1 cellular context compared by ENCODE assay signal in the genomic region with DNA sequence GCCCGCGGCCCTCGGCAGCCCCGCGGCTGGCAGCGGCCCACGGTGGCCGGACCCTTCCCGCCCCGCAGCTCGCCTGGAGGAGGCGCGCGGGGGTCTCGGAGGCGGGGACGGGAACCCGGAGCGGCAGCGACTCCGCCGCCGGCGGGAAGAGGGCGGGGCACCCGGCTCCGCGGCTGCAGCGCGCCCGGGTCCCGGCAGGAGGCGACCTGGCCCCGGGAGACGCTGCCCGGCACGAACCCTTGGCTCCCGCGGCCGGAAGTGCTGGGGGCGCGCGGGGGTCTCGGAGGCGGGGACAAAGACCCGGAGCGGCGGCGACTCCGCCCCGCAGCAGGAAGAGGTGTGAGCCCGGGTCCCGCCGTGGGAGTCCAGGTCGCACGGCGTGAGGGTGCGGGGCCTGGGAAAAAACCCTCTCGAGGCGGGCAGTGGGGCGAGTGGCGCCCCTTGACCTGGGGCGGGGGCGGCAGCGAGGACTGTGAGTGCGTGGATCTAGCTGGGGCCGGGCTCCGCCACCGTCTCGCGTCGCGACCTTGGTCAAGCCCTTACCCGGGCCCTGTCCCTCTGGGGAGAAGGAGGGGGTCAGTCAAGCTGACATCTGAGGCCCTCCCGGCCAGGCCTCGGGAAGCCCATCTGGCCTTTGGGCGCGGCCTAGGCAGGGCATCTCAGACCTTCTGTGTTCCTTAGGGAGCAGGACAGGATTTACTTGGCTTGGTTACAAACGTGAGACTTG.
TF ChIP-seq lines count a peak whose summit lies in the region.

A gene (minus strand): TSS at position 151 of the 727 bp plus-strand sequence. CDS start 230 bp downstream, outside the sequence.

TF ChIP-seq in WTC11, 78 proteins besides CTCF, POLR2A, EP300 and RAD21 (continued from another document and continues in another):
- TF ChIP-seq ZBTB21 (CRISPR knock-in tag; IDR thresholded peaks at IDR 0.05; ENCODE audit: borderline replicate concordance) (no peak), ATF1 (CRISPR knock-in tag; IDR thresholded peaks at IDR 0.05) (no peak), ZNF671 (CRISPR knock-in tag; IDR thresholded peaks at IDR 0.05) (no peak), OVOL2 (CRISPR knock-in tag; IDR thresholded peaks at IDR 0.05; ENCODE audit: borderline replicate concordance) (no peak), SOX15 (CRISPR knock-in tag; IDR thresholded peaks at IDR 0.05) (no peak), TCF7 (CRISPR knock-in tag; IDR thresholded peaks at IDR 0.05; ENCODE audit: low read depth) (no peak), JUN (CRISPR knock-in tag; IDR thresholded peaks at IDR 0.05) (no peak), ZNF416 (CRISPR knock-in tag; IDR thresholded peaks at IDR 0.05) (no peak), GABPB1 (CRISPR knock-in tag; IDR thresholded peaks at IDR 0.05) (no peak), GTF2I (CRISPR knock-in tag; conservative IDR thresholded peaks at IDR 0.05) (no peak), ZNF121 (CRISPR knock-in tag; IDR thresholded peaks at IDR 0.05) (peak; percentile 72), FOXK1 (CRISPR knock-in tag; IDR thresholded peaks at IDR 0.05) (peak; percentile 44; the same call in 1 of the 2 replicates), NFE2L1 (CRISPR knock-in tag; IDR thresholded peaks at IDR 0.05) (0 out of 2 replicates have a peak, but pooled peaks have one; percentile 24), ZNF263 (CRISPR knock-in tag; IDR thresholded peaks at IDR 0.05; ENCODE audit: low read depth) (no peak), ETV6 (CRISPR knock-in tag; IDR thresholded peaks at IDR 0.05) (no peak), NR1H2 (CRISPR knock-in tag; IDR thresholded peaks at IDR 0.05) (no peak), ZNF219 (CRISPR knock-in tag; IDR thresholded peaks at IDR 0.05; ENCODE audit: borderline replicate concordance) (no peak), HMGA2 (CRISPR knock-in tag; IDR thresholded peaks at IDR 0.05) (no peak), IRF2 (CRISPR knock-in tag; IDR thresholded peaks at IDR 0.05; ENCODE audit: borderline replicate concordance, low read depth) (no peak), CREB1 (CRISPR knock-in tag; IDR thresholded peaks at IDR 0.05) (no peak), ZNF396 (CRISPR knock-in tag; IDR thresholded peaks at IDR 0.05; ENCODE audit: borderline replicate concordance) (no peak), ZNF317 (CRISPR knock-in tag; IDR thresholded peaks at IDR 0.05; ENCODE audit: borderline replicate concordance, low read depth) (no peak), FOXJ3 (CRISPR knock-in tag; IDR thresholded peaks at IDR 0.05; ENCODE audit: borderline replicate concordance) (no peak), TEAD1 (CRISPR knock-in tag; IDR thresholded peaks at IDR 0.05) (peak; percentile 48; the same call in 1 of the 2 replicates), GRHL2 (CRISPR knock-in tag; IDR thresholded peaks at IDR 0.05; ENCODE audit: insufficient replicate concordance, severe bottlenecking) (no peak)
- TF ChIP-seq, protein P1, sequence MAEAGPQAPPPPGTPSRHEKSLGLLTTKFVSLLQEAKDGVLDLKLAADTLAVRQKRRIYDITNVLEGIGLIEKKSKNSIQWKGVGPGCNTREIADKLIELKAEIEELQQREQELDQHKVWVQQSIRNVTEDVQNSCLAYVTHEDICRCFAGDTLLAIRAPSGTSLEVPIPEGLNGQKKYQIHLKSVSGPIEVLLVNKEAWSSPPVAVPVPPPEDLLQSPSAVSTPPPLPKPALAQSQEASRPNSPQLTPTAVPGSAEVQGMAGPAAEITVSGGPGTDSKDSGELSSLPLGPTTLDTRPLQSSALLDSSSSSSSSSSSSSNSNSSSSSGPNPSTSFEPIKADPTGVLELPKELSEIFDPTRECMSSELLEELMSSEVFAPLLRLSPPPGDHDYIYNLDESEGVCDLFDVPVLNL (CRISPR knock-in tag; IDR thresholded peaks at IDR 0.05; ENCODE audit: borderline replicate concordance, low read depth), result no peak; the same call in 1 of the 2 replicates
- TF ChIP-seq, protein P2, sequence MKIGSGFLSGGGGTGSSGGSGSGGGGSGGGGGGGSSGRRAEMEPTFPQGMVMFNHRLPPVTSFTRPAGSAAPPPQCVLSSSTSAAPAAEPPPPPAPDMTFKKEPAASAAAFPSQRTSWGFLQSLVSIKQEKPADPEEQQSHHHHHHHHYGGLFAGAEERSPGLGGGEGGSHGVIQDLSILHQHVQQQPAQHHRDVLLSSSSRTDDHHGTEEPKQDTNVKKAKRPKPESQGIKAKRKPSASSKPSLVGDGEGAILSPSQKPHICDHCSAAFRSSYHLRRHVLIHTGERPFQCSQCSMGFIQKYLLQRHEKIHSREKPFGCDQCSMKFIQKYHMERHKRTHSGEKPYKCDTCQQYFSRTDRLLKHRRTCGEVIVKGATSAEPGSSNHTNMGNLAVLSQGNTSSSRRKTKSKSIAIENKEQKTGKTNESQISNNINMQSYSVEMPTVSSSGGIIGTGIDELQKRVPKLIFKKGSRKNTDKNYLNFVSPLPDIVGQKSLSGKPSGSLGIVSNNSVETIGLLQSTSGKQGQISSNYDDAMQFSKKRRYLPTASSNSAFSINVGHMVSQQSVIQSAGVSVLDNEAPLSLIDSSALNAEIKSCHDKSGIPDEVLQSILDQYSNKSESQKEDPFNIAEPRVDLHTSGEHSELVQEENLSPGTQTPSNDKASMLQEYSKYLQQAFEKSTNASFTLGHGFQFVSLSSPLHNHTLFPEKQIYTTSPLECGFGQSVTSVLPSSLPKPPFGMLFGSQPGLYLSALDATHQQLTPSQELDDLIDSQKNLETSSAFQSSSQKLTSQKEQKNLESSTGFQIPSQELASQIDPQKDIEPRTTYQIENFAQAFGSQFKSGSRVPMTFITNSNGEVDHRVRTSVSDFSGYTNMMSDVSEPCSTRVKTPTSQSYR (CRISPR knock-in tag; IDR thresholded peaks at IDR 0.05), result 0 out of 2 replicates have a peak, but pooled peaks have one; percentile 41
- TF ChIP-seq, protein P3, sequence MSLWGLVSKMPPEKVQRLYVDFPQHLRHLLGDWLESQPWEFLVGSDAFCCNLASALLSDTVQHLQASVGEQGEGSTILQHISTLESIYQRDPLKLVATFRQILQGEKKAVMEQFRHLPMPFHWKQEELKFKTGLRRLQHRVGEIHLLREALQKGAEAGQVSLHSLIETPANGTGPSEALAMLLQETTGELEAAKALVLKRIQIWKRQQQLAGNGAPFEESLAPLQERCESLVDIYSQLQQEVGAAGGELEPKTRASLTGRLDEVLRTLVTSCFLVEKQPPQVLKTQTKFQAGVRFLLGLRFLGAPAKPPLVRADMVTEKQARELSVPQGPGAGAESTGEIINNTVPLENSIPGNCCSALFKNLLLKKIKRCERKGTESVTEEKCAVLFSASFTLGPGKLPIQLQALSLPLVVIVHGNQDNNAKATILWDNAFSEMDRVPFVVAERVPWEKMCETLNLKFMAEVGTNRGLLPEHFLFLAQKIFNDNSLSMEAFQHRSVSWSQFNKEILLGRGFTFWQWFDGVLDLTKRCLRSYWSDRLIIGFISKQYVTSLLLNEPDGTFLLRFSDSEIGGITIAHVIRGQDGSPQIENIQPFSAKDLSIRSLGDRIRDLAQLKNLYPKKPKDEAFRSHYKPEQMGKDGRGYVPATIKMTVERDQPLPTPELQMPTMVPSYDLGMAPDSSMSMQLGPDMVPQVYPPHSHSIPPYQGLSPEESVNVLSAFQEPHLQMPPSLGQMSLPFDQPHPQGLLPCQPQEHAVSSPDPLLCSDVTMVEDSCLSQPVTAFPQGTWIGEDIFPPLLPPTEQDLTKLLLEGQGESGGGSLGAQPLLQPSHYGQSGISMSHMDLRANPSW (CRISPR knock-in tag; conservative IDR thresholded peaks at IDR 0.05; ENCODE audit: low read depth), result no peak
- TF ChIP-seq, protein P4, sequence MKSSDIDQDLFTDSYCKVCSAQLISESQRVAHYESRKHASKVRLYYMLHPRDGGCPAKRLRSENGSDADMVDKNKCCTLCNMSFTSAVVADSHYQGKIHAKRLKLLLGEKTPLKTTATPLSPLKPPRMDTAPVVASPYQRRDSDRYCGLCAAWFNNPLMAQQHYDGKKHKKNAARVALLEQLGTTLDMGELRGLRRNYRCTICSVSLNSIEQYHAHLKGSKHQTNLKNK (CRISPR knock-in tag; IDR thresholded peaks at IDR 0.05), result no peak; the same call in 1 of the 2 replicates
- TF ChIP-seq, protein P5, sequence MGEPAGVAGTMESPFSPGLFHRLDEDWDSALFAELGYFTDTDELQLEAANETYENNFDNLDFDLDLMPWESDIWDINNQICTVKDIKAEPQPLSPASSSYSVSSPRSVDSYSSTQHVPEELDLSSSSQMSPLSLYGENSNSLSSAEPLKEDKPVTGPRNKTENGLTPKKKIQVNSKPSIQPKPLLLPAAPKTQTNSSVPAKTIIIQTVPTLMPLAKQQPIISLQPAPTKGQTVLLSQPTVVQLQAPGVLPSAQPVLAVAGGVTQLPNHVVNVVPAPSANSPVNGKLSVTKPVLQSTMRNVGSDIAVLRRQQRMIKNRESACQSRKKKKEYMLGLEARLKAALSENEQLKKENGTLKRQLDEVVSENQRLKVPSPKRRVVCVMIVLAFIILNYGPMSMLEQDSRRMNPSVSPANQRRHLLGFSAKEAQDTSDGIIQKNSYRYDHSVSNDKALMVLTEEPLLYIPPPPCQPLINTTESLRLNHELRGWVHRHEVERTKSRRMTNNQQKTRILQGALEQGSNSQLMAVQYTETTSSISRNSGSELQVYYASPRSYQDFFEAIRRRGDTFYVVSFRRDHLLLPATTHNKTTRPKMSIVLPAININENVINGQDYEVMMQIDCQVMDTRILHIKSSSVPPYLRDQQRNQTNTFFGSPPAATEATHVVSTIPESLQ (CRISPR knock-in tag; IDR thresholded peaks at IDR 0.05), result no peak
- TF ChIP-seq, protein P6, sequence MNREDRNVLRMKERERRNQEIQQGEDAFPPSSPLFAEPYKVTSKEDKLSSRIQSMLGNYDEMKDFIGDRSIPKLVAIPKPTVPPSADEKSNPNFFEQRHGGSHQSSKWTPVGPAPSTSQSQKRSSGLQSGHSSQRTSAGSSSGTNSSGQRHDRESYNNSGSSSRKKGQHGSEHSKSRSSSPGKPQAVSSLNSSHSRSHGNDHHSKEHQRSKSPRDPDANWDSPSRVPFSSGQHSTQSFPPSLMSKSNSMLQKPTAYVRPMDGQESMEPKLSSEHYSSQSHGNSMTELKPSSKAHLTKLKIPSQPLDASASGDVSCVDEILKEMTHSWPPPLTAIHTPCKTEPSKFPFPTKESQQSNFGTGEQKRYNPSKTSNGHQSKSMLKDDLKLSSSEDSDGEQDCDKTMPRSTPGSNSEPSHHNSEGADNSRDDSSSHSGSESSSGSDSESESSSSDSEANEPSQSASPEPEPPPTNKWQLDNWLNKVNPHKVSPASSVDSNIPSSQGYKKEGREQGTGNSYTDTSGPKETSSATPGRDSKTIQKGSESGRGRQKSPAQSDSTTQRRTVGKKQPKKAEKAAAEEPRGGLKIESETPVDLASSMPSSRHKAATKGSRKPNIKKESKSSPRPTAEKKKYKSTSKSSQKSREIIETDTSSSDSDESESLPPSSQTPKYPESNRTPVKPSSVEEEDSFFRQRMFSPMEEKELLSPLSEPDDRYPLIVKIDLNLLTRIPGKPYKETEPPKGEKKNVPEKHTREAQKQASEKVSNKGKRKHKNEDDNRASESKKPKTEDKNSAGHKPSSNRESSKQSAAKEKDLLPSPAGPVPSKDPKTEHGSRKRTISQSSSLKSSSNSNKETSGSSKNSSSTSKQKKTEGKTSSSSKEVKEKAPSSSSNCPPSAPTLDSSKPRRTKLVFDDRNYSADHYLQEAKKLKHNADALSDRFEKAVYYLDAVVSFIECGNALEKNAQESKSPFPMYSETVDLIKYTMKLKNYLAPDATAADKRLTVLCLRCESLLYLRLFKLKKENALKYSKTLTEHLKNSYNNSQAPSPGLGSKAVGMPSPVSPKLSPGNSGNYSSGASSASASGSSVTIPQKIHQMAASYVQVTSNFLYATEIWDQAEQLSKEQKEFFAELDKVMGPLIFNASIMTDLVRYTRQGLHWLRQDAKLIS (CRISPR knock-in tag; IDR thresholded peaks at IDR 0.05; ENCODE audit: borderline replicate concordance), result no peak
- TF ChIP-seq, protein P7, sequence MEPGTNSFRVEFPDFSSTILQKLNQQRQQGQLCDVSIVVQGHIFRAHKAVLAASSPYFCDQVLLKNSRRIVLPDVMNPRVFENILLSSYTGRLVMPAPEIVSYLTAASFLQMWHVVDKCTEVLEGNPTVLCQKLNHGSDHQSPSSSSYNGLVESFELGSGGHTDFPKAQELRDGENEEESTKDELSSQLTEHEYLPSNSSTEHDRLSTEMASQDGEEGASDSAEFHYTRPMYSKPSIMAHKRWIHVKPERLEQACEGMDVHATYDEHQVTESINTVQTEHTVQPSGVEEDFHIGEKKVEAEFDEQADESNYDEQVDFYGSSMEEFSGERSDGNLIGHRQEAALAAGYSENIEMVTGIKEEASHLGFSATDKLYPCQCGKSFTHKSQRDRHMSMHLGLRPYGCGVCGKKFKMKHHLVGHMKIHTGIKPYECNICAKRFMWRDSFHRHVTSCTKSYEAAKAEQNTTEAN (CRISPR knock-in tag; IDR thresholded peaks at IDR 0.05), result 0 out of 2 replicates have a peak, but pooled peaks have one; percentile 30
- TF ChIP-seq, protein P8, sequence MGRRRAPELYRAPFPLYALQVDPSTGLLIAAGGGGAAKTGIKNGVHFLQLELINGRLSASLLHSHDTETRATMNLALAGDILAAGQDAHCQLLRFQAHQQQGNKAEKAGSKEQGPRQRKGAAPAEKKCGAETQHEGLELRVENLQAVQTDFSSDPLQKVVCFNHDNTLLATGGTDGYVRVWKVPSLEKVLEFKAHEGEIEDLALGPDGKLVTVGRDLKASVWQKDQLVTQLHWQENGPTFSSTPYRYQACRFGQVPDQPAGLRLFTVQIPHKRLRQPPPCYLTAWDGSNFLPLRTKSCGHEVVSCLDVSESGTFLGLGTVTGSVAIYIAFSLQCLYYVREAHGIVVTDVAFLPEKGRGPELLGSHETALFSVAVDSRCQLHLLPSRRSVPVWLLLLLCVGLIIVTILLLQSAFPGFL (CRISPR knock-in tag; IDR thresholded peaks at IDR 0.05; ENCODE audit: borderline replicate concordance), result no peak
- TF ChIP-seq, protein P9, sequence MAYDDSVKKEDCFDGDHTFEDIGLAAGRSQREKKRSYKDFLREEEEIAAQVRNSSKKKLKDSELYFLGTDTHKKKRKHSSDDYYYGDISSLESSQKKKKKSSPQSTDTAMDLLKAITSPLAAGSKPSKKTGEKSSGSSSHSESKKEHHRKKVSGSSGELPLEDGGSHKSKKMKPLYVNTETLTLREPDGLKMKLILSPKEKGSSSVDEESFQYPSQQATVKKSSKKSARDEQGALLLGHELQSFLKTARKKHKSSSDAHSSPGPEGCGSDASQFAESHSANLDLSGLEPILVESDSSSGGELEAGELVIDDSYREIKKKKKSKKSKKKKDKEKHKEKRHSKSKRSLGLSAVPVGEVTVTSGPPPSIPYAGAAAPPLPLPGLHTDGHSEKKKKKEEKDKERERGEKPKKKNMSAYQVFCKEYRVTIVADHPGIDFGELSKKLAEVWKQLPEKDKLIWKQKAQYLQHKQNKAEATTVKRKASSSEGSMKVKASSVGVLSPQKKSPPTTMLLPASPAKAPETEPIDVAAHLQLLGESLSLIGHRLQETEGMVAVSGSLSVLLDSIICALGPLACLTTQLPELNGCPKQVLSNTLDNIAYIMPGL (CRISPR knock-in tag; IDR thresholded peaks at IDR 0.05), result peak; percentile 83
